In the genomic region with DNA sequence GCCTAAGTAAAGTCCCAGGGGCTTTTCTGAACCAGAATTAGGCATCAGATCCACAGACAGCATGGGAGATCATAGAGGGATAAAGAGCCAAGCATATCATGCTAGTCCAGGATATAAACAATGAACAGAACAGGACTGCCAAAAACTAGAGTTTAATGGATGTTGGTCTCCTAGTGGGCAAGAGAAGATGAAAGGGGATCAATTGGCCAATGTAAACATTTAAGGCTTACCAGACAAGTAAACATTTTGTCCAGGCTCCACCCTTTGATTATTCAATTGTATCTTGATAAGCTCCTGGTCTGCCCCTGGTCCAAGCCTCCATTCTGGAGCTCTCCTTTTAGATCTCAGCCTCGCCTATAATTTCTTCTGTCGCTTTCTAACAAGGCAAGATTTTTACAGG, we compare ENCODE assay signal across 19 cellular contexts. TPM values are rescaled to one million over a fixed set of nuclear protein-coding genes. Genes with fewer than 3 reads are reported as not detected.
DNase-seq lines count a peak whose midpoint lies in the region; ATAC-seq and TF ChIP-seq lines count a peak whose summit lies in the region.
"Had no signal": no experiment of that assay in that cellular context is flagged by ENCODE, and none has a peak within 500 bp of the region (broad histone marks: within the 10 kb centered on the region; RNA-seq: fewer than 3 reads in every experiment).

No MANE protein-coding gene starts in this region.

- peak overlapping the region; percentile 4 for H3K4me3 Mint-ChIP-seq in activated B cell treated with CpG ODN at 0.5 μM for 24 hours
- H3K4me3 Mint-ChIP-seq: activated naive CD8-positive, alpha-beta T cell treated with anti-CD3 and anti-CD28 coated beads for 36 hours; neural crest cell had no signal

- H2BK120ac ChIP-seq in trophoblast cell (ENCODE audit: insufficient read depth, low read length, poor library complexity) = no peak overlapping the region

- ATAC-seq in activated B cell treated with CpG ODN at 0.5 μM for 24 hours (ENCODE audit: low read depth) (no peak), right cardiac atrium (no peak)
- ATAC-seq: HepG2, mucosa of descending colon had no signal

- no peaks in the 10 kb centered on the region for H3K4me1 ChIP-seq in urinary bladder (ENCODE audit: insufficient read depth)
- peaks cover 0 to 2% of the 10 kb centered on the region in 2 experiments for H3K4me1 ChIP-seq in trophoblast cell (ENCODE audit: control insufficient read depth in 1 of 2, insufficient read depth in 2 of 2, low read length in 2 of 2)
- H3K4me1 ChIP-seq in stomach = peaks cover 0 to 33% (median 11%) of the 10 kb centered on the region in 4 donors
- peaks cover 2% of the 10 kb centered on the region for H3K4me1 ChIP-seq in right cardiac atrium (ENCODE audit: control insufficient read depth, insufficient read depth, low read length)

- H2BK12ac ChIP-seq in trophoblast cell (ENCODE audit: low read length) = no peak overlapping the region

- no peak overlapping the region for H3K23ac ChIP-seq in trophoblast cell (ENCODE audit: low read length)

- H3K9ac ChIP-seq in trophoblast cell (ENCODE audit: low read length) = no peak overlapping the region

- no peak for TF ChIP-seq CTCF in activated B cell treated with CpG ODN at 0.5 μM for 24 hours (IDR thresholded peaks at IDR 0.05)
- no peak for TF ChIP-seq CTCF in stomach (IDR thresholded peaks at IDR 0.05)

- H3K27me3 Mint-ChIP-seq in activated B cell treated with CpG ODN at 0.5 μM for 24 hours = no peaks in the 10 kb centered on the region
- H3K27me3 Mint-ChIP-seq: activated naive CD8-positive, alpha-beta T cell treated with anti-CD3 and anti-CD28 coated beads for 36 hours had no signal

- no peak overlapping the region for H4K12ac ChIP-seq in trophoblast cell (ENCODE audit: low read depth, low read length)

- H3K4me3 ChIP-seq in urinary bladder (ENCODE audit: low read depth, low read length) (no peak overlapping the region), trophoblast cell (ENCODE audit: low read depth, low read length) (no peak overlapping the region), stomach (no peak overlapping the region), right cardiac atrium (ENCODE audit: low read length) (no peak overlapping the region)
- H3K4me3 ChIP-seq: mucosa of descending colon had no signal

- H2AK5ac ChIP-seq in trophoblast cell (ENCODE audit: low read length) = no peak overlapping the region

- WGBS in urinary bladder = 70% methylated on average over 2 of the region's 2 CpGs
- no CpG with 5 or more reads among the region's 2 CpGs for WGBS in trophoblast cell (ENCODE audit: extremely low coverage, insufficient coverage, insufficient read length)
- WGBS in stomach, 5 donors = 32 to 69% (median 51%) methylated on average over 2 of the region's 2 CpGs
- 93% methylated on average over 2 of the region's 2 CpGs for WGBS in right cardiac atrium

- H3K27me3 ChIP-seq in trophoblast cell (ENCODE audit: insufficient read depth, low read length) (no peaks in the 10 kb centered on the region), stomach (no peaks in the 10 kb centered on the region), right cardiac atrium (ENCODE audit: control insufficient read depth, insufficient read depth) (no peaks in the 10 kb centered on the region)

- intact Hi-C loops in activated B cell treated with CpG ODN at 0.5 μM for 24 hours (cut with micrococcal nuclease) (loop anchor here (2.0 kb wide), 1 partner anchor 21 kb away; no protein-coding TSS in a partner anchor), stomach (cut with DNase I; ENCODE audit: low total_unique reads) (no loop called here), right cardiac atrium (cut with DNase I) (no loop called here)

- H4K8ac ChIP-seq in trophoblast cell (ENCODE audit: low read depth, low read length) = no peak overlapping the region

- H3K14ac ChIP-seq in trophoblast cell (ENCODE audit: low read length) = no peak overlapping the region

- H3K18ac ChIP-seq in trophoblast cell (ENCODE audit: low read length) = no peak overlapping the region

- DNase-seq in NCI-H345 (lab: John Stamatoyannopoulos, UW) = peak; percentile 47
- DNase-seq in NCI-H345 treated with DMSO at 0.1 percent for 48 hours (lab: John Stamatoyannopoulos, UW; ENCODE audit: unreplicated experiment) = no peak
- peak; percentile 65 for DNase-seq in NCI-H146 (lab: John Stamatoyannopoulos, UW)
- DNase-seq in activated B cell treated with CpG ODN at 0.5 μM for 24 hours = no peak
- no peak for DNase-seq in trophoblast cell
- DNase-seq in stomach = no peak
- no peak for DNase-seq in right cardiac atrium
- DNase-seq: 8988T; activated naive CD8-positive, alpha-beta T cell treated with anti-CD3 and anti-CD28 coated beads for 36 hours; cerebellar nuclear complex; EL; islet precursor cell; mucosa of descending colon; NCI-H2171 treated with DMSO at 0.1 percent for 48 hours had no signal

- H2BK5ac ChIP-seq in trophoblast cell (ENCODE audit: low read depth, low read length, poor library complexity) = no peak overlapping the region

- CTCF ChIA-PET in activated B cell treated with CpG ODN at 0.5 μM for 24 hours (lab: Charles Lee) = interaction anchor here (0.9 to 2.5 kb wide), 4 partner anchors 15 to 115 kb away, joined by 3 to 15 read pairs (median 6); no protein-coding TSS in a partner anchor

- H3K4ac ChIP-seq in trophoblast cell (ENCODE audit: low read depth, low read length) = no peak overlapping the region

- no peak for TF ChIP-seq POLR2A in stomach (IDR thresholded peaks at IDR 0.05)

- peak overlapping the region; percentile 94 for H3K27ac Mint-ChIP-seq in activated B cell treated with CpG ODN at 0.5 μM for 24 hours
- H3K27ac Mint-ChIP-seq: activated naive CD8-positive, alpha-beta T cell treated with anti-CD3 and anti-CD28 coated beads for 36 hours; activated T-helper 2 cell treated with anti-CD3 and anti-CD28 coated beads, Interferon-gamma antibody, Interleukin-2, Interleukin-4, amounts not matched to agents 10 μg/mL and 5 μg/mL and 100 μg/mL, durations not matched to agents 14 hours and 24 hours and 36 hours had no signal

- H3K27ac ChIP-seq in urinary bladder (ENCODE audit: low read depth) = peak overlapping the region; percentile 7
- H3K27ac ChIP-seq in trophoblast cell (ENCODE audit: low read depth, low read length) = no peak overlapping the region
- no peak overlapping the region for H3K27ac ChIP-seq in stomach
- no peak overlapping the region for H3K27ac ChIP-seq in right cardiac atrium (ENCODE audit: low read length)
- H3K27ac ChIP-seq: VCaP had no signal

- no peaks in the 10 kb centered on the region for H3K9me3 Mint-ChIP-seq in activated B cell treated with CpG ODN at 0.5 μM for 24 hours
- H3K9me3 Mint-ChIP-seq: activated naive CD8-positive, alpha-beta T cell treated with anti-CD3 and anti-CD28 coated beads for 36 hours; activated T-helper 2 cell treated with anti-CD3 and anti-CD28 coated beads, Interferon-gamma antibody, Interleukin-2, Interleukin-4, amounts not matched to agents 10 μg/mL and 5 μg/mL and 100 μg/mL, durations not matched to agents 14 hours and 24 hours and 36 hours had no signal

- no peak for TF ChIP-seq EP300 in stomach (IDR thresholded peaks at IDR 0.05)

- H3K9me3 ChIP-seq in trophoblast cell (ENCODE audit: insufficient read depth, low read depth, low read length) (no peaks in the 10 kb centered on the region), stomach (no peaks in the 10 kb centered on the region), right cardiac atrium (ENCODE audit: control insufficient read depth, low read length) (no peaks in the 10 kb centered on the region)
- H3K9me3 ChIP-seq: mucosa of descending colon had no signal

- no peaks in the 10 kb centered on the region for H3K79me1 ChIP-seq in trophoblast cell (ENCODE audit: low read length)

- peaks cover 10% of the 10 kb centered on the region for H3K36me3 Mint-ChIP-seq in activated B cell treated with CpG ODN at 0.5 μM for 24 hours (ENCODE audit: low read depth)

- H2AFZ ChIP-seq in trophoblast cell (ENCODE audit: insufficient read depth, low read length, poor library complexity) = no peak overlapping the region

- H3K4me1 Mint-ChIP-seq in activated B cell treated with CpG ODN at 0.5 μM for 24 hours = peaks cover 62% of the 10 kb centered on the region

- H3K36me3 ChIP-seq in urinary bladder (ENCODE audit: insufficient read depth) = no peaks in the 10 kb centered on the region
- no peaks in the 10 kb centered on the region for H3K36me3 ChIP-seq in trophoblast cell (ENCODE audit: control insufficient read depth in 1 of 2, insufficient read depth in 2 of 2, low read length in 2 of 2)
- no peaks in the 10 kb centered on the region for H3K36me3 ChIP-seq in stomach

- no peak overlapping the region for H4K91ac ChIP-seq in trophoblast cell (ENCODE audit: low read depth, low read length)

- no peaks in the 10 kb centered on the region for H3K79me2 ChIP-seq in trophoblast cell (ENCODE audit: control insufficient read depth, insufficient read depth, low read length, poor library complexity)

- POLR2A ChIA-PET in activated B cell treated with CpG ODN at 0.5 μM for 24 hours (lab: Charles Lee) = interaction anchor here (1.3 kb wide), 1 partner anchor 22 kb away, joined by 13 read pairs; no protein-coding TSS in a partner anchor

- no peak overlapping the region for H3K4me2 ChIP-seq in trophoblast cell (ENCODE audit: low read length)

RNA-seq across cellular contexts. Expression of gene MACC1, which starts 18.9 kb away (rescaled TPM):
- total RNA-seq in activated B cell treated with CpG ODN at 0.5 μM for 24 hours = 13.9 and 20.3 TPM in 2 replicates
- 7.1 TPM for total RNA-seq in urinary bladder
- polyA plus RNA-seq in urinary bladder = 0.32 TPM
- polyA plus RNA-seq in trophoblast cell (2013) = 0.73 and 0.82 TPM in 2 replicates
- 10 to 100 TPM in 2 of 5 donors, 1 to 10 TPM in 2, not detected in 1; 2.0 to 41.7 (median 14.5) TPM for total RNA-seq in stomach
- polyA plus RNA-seq in stomach = 1 to 10 TPM in 2 of 3 donors, under 1 TPM in 1; 0.76 to 2.2 (median 1.4) TPM
- under 1 TPM in 3 of 4 donors, not detected in 1; 0.03 to 0.08 (median 0.06) TPM for total RNA-seq in right cardiac atrium
- under 0.01 TPM for polyA plus RNA-seq in right cardiac atrium
- total RNA-seq: activated T-helper 2 cell treated with anti-CD3 and anti-CD28 coated beads, Interferon-gamma antibody, Interleukin-2, Interleukin-4, amounts not matched to agents 10 μg/mL and 5 μg/mL and 100 μg/mL, durations not matched to agents 14 hours and 24 hours and 36 hours had no signal
- polyA plus RNA-seq: HepG2 had no signal

Comparison
In these comparisons a context has a peak if more than half of its experiments do, and no peak if none do; other contexts are left out.
1. DNase-seq: peak in NCI-H345 (single experiment) and NCI-H146 (single experiment); none in NCI-H345 treated with DMSO at 0.1 percent for 48 hours (single experiment), activated B cell treated with CpG ODN at 0.5 μM for 24 hours (single experiment), trophoblast cell (0 of 2), stomach (single experiment) and right cardiac atrium (0 of 3).